Comparison of ENCODE assay signal across 1 cellular context in the genomic region with DNA sequence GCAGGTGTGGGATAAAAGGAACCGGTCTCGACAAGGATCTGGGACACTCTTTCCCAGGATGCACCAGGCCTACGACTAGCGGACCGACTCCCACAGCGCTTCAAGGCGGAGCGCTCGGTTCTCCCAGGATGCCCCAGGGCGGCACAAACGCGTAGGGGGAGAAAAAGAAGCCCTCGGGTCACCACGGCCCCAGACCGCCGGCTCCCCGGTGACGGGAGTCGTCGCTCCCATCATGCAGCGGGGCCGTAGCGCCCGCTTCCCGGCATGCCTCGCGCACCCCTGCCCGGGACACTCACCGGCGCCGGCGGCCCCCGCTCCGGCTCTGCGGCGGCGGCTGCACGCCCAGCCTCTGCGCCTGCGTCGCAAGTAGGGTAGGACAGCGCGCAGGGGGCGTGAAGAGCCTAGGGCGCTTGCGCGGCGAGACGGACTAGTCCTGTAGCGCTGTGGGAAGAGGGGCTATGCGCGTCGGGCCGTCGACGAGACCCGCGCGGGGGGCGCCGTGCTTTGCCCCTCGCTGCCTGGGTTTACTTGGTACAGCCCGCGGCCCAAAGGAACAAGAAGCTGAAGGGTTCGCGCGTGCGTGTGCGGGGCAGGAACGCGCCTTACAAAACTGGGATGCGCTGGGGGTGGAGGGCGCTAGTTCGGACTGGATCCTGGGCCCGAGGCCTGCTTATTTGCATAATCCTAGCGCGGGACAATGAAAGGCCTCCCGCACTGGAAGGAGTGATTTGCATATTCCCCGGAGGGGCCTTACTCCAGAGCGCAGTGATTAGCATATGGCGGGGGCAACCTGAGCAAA.
A peak's percentile ranks its signal among the peaks of the same experiment; 100 is the strongest.
TF ChIP-seq lines count a peak whose summit lies in the region.

A gene with protein sequence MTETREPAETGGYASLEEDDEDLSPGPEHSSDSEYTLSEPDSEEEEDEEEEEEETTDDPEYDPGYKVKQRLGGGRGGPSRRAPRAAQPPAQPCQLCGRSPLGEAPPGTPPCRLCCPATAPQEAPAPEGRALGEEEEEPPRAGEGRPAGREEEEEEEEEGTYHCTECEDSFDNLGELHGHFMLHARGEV (minus strand): TSS at position 368 of the 799 bp plus-strand sequence. CDS start 5,325 bp downstream, outside the sequence.

TF ChIP-seq in K562, 482 proteins besides CTCF, POLR2A, EP300 and RAD21 (continued from another document and continues in another):
- TF ChIP-seq, protein P1, sequence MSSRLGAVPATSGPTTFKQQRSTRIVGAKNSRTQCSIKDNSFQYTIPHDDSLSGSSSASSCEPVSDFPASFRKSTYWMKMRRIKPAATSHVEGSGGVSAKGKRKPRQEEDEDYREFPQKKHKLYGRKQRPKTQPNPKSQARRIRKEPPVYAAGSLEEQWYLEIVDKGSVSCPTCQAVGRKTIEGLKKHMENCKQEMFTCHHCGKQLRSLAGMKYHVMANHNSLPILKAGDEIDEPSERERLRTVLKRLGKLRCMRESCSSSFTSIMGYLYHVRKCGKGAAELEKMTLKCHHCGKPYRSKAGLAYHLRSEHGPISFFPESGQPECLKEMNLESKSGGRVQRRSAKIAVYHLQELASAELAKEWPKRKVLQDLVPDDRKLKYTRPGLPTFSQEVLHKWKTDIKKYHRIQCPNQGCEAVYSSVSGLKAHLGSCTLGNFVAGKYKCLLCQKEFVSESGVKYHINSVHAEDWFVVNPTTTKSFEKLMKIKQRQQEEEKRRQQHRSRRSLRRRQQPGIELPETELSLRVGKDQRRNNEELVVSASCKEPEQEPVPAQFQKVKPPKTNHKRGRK (tag; IDR thresholded peaks at IDR 0.05): no peak
- TF ChIP-seq, protein P2, sequence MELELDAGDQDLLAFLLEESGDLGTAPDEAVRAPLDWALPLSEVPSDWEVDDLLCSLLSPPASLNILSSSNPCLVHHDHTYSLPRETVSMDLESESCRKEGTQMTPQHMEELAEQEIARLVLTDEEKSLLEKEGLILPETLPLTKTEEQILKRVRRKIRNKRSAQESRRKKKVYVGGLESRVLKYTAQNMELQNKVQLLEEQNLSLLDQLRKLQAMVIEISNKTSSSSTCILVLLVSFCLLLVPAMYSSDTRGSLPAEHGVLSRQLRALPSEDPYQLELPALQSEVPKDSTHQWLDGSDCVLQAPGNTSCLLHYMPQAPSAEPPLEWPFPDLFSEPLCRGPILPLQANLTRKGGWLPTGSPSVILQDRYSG (tag; conservative IDR thresholded peaks at IDR 0.05; ENCODE audit: low read depth): no peak
- no peak for TF ChIP-seq HNRNPUL1 (IDR thresholded peaks at IDR 0.05; ENCODE audit: low read length)
- no peak for TF ChIP-seq ZNF780A (CRISPR knock-in tag; IDR thresholded peaks at IDR 0.05)
- no peak for TF ChIP-seq MED1 (CRISPR knock-in tag; IDR thresholded peaks at IDR 0.05; ENCODE audit: borderline replicate concordance)
- TF ChIP-seq, protein P3, sequence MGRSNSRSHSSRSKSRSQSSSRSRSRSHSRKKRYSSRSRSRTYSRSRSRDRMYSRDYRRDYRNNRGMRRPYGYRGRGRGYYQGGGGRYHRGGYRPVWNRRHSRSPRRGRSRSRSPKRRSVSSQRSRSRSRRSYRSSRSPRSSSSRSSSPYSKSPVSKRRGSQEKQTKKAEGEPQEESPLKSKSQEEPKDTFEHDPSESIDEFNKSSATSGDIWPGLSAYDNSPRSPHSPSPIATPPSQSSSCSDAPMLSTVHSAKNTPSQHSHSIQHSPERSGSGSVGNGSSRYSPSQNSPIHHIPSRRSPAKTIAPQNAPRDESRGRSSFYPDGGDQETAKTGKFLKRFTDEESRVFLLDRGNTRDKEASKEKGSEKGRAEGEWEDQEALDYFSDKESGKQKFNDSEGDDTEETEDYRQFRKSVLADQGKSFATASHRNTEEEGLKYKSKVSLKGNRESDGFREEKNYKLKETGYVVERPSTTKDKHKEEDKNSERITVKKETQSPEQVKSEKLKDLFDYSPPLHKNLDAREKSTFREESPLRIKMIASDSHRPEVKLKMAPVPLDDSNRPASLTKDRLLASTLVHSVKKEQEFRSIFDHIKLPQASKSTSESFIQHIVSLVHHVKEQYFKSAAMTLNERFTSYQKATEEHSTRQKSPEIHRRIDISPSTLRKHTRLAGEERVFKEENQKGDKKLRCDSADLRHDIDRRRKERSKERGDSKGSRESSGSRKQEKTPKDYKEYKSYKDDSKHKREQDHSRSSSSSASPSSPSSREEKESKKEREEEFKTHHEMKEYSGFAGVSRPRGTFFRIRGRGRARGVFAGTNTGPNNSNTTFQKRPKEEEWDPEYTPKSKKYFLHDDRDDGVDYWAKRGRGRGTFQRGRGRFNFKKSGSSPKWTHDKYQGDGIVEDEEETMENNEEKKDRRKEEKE (IDR thresholded peaks at IDR 0.05; ENCODE audit: borderline replicate concordance in 1 of 2, control insufficient read depth in 1 of 2, low read depth in 2 of 2, low read length in 1 of 2): no peak
- no peak for TF ChIP-seq ZNF57 (CRISPR knock-in tag; IDR thresholded peaks at IDR 0.05)
- TF ChIP-seq KDM1A (IDR thresholded peaks at IDR 0.05): no peak
- TF ChIP-seq, protein P4, sequence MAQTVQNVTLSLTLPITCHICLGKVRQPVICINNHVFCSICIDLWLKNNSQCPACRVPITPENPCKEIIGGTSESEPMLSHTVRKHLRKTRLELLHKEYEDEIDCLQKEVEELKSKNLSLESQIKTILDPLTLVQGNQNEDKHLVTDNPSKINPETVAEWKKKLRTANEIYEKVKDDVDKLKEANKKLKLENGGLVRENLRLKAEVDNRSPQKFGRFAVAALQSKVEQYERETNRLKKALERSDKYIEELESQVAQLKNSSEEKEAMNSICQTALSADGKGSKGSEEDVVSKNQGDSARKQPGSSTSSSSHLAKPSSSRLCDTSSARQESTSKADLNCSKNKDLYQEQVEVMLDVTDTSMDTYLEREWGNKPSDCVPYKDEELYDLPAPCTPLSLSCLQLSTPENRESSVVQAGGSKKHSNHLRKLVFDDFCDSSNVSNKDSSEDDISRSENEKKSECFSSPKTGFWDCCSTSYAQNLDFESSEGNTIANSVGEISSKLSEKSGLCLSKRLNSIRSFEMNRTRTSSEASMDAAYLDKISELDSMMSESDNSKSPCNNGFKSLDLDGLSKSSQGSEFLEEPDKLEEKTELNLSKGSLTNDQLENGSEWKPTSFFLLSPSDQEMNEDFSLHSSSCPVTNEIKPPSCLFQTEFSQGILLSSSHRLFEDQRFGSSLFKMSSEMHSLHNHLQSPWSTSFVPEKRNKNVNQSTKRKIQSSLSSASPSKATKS (CRISPR knock-in tag; IDR thresholded peaks at IDR 0.05): no peak
- no peak for TF ChIP-seq ARID1B (IDR thresholded peaks at IDR 0.05)
- TF ChIP-seq ILF3 (IDR thresholded peaks at IDR 0.05; ENCODE audit: borderline replicate concordance): no peak; the same call in 1 of the 2 replicates
- no peak for TF ChIP-seq CBX2 (IDR thresholded peaks at IDR 0.05; ENCODE audit: insufficient read depth, low read length, poor library complexity, severe bottlenecking)
- no peak for TF ChIP-seq TAF15 (IDR thresholded peaks at IDR 0.05; ENCODE audit: low read depth, low read length)
- no peak for TF ChIP-seq ZBTB8A (IDR thresholded peaks at IDR 0.05; ENCODE audit: partially characterized antibody)
- TF ChIP-seq GATAD2A (IDR thresholded peaks at IDR 0.05): no peak
- TF ChIP-seq, protein P5, sequence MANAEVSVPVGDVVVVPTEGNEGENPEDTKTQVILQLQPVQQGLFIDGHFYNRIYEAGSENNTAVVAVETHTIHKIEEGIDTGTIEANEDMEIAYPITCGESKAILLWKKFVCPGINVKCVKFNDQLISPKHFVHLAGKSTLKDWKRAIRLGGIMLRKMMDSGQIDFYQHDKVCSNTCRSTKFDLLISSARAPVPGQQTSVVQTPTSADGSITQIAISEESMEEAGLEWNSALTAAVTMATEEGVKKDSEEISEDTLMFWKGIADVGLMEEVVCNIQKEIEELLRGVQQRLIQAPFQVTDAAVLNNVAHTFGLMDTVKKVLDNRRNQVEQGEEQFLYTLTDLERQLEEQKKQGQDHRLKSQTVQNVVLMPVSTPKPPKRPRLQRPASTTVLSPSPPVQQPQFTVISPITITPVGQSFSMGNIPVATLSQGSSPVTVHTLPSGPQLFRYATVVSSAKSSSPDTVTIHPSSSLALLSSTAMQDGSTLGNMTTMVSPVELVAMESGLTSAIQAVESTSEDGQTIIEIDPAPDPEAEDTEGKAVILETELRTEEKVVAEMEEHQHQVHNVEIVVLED (CRISPR knock-in tag; IDR thresholded peaks at IDR 0.05): peak; percentile 53
- no peak for TF ChIP-seq CBX8 (IDR thresholded peaks at IDR 0.05; ENCODE audit: borderline replicate concordance, extremely low read depth, low read depth, low read length, poor library complexity, severe bottlenecking)
- TF ChIP-seq EGR1 (conservative IDR thresholded peaks at IDR 0.05): peak; percentile 46
- TF ChIP-seq ZNF143 (CRISPR knock-in tag; IDR thresholded peaks at IDR 0.05): peak; percentile 87
- TF ChIP-seq, protein P6, sequence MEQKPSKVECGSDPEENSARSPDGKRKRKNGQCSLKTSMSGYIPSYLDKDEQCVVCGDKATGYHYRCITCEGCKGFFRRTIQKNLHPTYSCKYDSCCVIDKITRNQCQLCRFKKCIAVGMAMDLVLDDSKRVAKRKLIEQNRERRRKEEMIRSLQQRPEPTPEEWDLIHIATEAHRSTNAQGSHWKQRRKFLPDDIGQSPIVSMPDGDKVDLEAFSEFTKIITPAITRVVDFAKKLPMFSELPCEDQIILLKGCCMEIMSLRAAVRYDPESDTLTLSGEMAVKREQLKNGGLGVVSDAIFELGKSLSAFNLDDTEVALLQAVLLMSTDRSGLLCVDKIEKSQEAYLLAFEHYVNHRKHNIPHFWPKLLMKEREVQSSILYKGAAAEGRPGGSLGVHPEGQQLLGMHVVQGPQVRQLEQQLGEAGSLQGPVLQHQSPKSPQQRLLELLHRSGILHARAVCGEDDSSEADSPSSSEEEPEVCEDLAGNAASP (IDR thresholded peaks at IDR 0.05): no peak
- no peak for TF ChIP-seq MCM2 (IDR thresholded peaks at IDR 0.05; ENCODE audit: low read depth)
- no peak for TF ChIP-seq ZNF584 (CRISPR knock-in tag; IDR thresholded peaks at IDR 0.05; ENCODE audit: low read depth)
- TF ChIP-seq, protein P7, sequence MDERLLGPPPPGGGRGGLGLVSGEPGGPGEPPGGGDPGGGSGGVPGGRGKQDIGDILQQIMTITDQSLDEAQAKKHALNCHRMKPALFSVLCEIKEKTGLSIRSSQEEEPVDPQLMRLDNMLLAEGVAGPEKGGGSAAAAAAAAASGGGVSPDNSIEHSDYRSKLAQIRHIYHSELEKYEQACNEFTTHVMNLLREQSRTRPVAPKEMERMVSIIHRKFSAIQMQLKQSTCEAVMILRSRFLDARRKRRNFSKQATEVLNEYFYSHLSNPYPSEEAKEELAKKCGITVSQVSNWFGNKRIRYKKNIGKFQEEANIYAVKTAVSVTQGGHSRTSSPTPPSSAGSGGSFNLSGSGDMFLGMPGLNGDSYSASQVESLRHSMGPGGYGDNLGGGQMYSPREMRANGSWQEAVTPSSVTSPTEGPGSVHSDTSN (CRISPR knock-in tag; IDR thresholded peaks at IDR 0.05; ENCODE audit: low read depth): no peak
- TF ChIP-seq, protein P7 (tag; conservative IDR thresholded peaks at IDR 0.05; ENCODE audit: low read depth): no peak
- no peak for TF ChIP-seq RBM14 (IDR thresholded peaks at IDR 0.05; ENCODE audit: borderline replicate concordance, insufficient read depth, low read depth, low read length)
- no peak; the same call in 1 of the 2 replicates for TF ChIP-seq NR2F6 (CRISPR knock-in tag; IDR thresholded peaks at IDR 0.05)
- no peak for TF ChIP-seq CSDE1 (IDR thresholded peaks at IDR 0.05)
- no peak; the same call in 1 of the 2 replicates for TF ChIP-seq NCOA6 (IDR thresholded peaks at IDR 0.05)
- TF ChIP-seq ZEB2 (IDR thresholded peaks at IDR 0.05): no peak
- TF ChIP-seq, protein P8, sequence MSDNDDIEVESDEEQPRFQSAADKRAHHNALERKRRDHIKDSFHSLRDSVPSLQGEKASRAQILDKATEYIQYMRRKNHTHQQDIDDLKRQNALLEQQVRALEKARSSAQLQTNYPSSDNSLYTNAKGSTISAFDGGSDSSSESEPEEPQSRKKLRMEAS (CRISPR knock-in tag; IDR thresholded peaks at IDR 0.05): peak; percentile 69
- TF ChIP-seq, protein P9, sequence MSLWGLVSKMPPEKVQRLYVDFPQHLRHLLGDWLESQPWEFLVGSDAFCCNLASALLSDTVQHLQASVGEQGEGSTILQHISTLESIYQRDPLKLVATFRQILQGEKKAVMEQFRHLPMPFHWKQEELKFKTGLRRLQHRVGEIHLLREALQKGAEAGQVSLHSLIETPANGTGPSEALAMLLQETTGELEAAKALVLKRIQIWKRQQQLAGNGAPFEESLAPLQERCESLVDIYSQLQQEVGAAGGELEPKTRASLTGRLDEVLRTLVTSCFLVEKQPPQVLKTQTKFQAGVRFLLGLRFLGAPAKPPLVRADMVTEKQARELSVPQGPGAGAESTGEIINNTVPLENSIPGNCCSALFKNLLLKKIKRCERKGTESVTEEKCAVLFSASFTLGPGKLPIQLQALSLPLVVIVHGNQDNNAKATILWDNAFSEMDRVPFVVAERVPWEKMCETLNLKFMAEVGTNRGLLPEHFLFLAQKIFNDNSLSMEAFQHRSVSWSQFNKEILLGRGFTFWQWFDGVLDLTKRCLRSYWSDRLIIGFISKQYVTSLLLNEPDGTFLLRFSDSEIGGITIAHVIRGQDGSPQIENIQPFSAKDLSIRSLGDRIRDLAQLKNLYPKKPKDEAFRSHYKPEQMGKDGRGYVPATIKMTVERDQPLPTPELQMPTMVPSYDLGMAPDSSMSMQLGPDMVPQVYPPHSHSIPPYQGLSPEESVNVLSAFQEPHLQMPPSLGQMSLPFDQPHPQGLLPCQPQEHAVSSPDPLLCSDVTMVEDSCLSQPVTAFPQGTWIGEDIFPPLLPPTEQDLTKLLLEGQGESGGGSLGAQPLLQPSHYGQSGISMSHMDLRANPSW (CRISPR knock-in tag; IDR thresholded peaks at IDR 0.05): peak; percentile 83; the same call in 1 of the 2 replicates
- no peak for TF ChIP-seq SRSF1 (IDR thresholded peaks at IDR 0.05; ENCODE audit: low read depth, low read length)
- no peak for TF ChIP-seq HDAC6 (IDR thresholded peaks at IDR 0.05; ENCODE audit: low read depth, low read length)
- no peak for TF ChIP-seq ZNF140 (CRISPR knock-in tag; IDR thresholded peaks at IDR 0.05)
- 0 out of 2 replicates have a peak, but pooled peaks have one; percentile 32 for TF ChIP-seq ESRRA (IDR thresholded peaks at IDR 0.05; ENCODE audit: borderline replicate concordance, low read depth)
- no peak for TF ChIP-seq NELFE (IDR thresholded peaks at IDR 0.05; ENCODE audit: insufficient read depth, insufficient read length)
- peak; percentile 90 for TF ChIP-seq ATF7 (IDR thresholded peaks at IDR 0.05)
- TF ChIP-seq ARNT (IDR thresholded peaks at IDR 0.05): no peak
- TF ChIP-seq SRSF9 (IDR thresholded peaks at IDR 0.05; ENCODE audit: borderline replicate concordance, low read depth, low read length): no peak
- no peak for TF ChIP-seq SNRNP70 (optimal IDR thresholded peaks at IDR 0.05; ENCODE audit: low read depth, low read length)
- TF ChIP-seq EWSR1 (IDR thresholded peaks at IDR 0.05; ENCODE audit: borderline replicate concordance, low read depth, partially characterized antibody): no peak
- no peak for TF ChIP-seq CBFB (CRISPR knock-in tag; IDR thresholded peaks at IDR 0.05)
- TF ChIP-seq DACH1 (IDR thresholded peaks at IDR 0.05; ENCODE audit: partially characterized antibody): no peak
- no peak for TF ChIP-seq ZZZ3 (IDR thresholded peaks at IDR 0.05)
- TF ChIP-seq KAT7 (CRISPR knock-in tag; IDR thresholded peaks at IDR 0.05; ENCODE audit: borderline replicate concordance): 0 out of 2 replicates have a peak, but pooled peaks have one; percentile 14
- peak; percentile 87 for TF ChIP-seq RBBP5 (IDR thresholded peaks at IDR 0.05; ENCODE audit: borderline replicate concordance, insufficient read depth, low read length, poor library complexity, severe bottlenecking)
